Comparison of ENCODE assay signal across 9 cellular contexts in the genomic region with DNA sequence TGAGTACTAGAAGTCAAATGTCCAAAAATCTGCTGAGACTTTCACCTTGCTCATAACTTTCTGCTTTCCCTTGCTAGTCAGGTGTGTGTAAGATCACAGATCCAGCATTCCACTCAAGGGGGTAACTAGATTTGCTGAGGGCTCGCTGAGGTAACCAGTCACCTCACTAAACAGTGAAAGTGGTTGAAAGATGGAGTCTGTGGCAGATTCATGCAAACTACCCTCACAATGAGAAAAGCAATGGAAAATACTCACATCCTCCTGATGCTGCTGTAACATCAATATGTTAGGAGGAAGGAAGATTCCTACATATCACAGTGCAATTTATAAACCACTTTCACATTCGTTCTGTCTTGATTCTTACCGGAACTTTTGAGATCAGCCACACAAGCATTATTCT.
DNase-seq lines count a peak whose midpoint lies in the region; ATAC-seq, FAIRE-seq and TF ChIP-seq lines count a peak whose summit lies in the region.
"Had no signal": no experiment of that assay in that cellular context is flagged by ENCODE, and none has a peak within 500 bp of the region (broad histone marks: within the 10 kb centered on the region; RNA-seq: fewer than 3 reads in every experiment).

No MANE protein-coding gene starts in this region.

- H3K4me1 ChIP-seq in OCI-LY1 (ENCODE audit: insufficient read depth, low read length, severe bottlenecking) (peaks cover 90% of the 10 kb centered on the region), neutrophil (ENCODE audit: control insufficient read depth in 1 of 2, insufficient read depth in 1 of 2, low read depth in 1 of 2, low read length in 1 of 2) (peaks cover 56 to 61% of the 10 kb centered on the region in 2 experiments)

- H3K79me2 ChIP-seq in OCI-LY1 (ENCODE audit: insufficient read depth, low read length), result no peaks in the 10 kb centered on the region

- H3K27ac ChIP-seq in OCI-LY1 (ENCODE audit: low read depth, low read length, poor library complexity, severe bottlenecking), result peak overlapping the region; percentile 96
- peak overlapping the region; percentile 88 for H3K27ac ChIP-seq in neutrophil

- H3K9me3 ChIP-seq in OCI-LY1 (ENCODE audit: low read length), result peaks cover 4% of the 10 kb centered on the region
- no peaks in the 10 kb centered on the region for H3K9me3 ChIP-seq in neutrophil

- H3K9ac ChIP-seq in OCI-LY1 (ENCODE audit: low read length), result peak overlapping the region; percentile 68

- ATAC-seq in GM19025 (IDR thresholded peaks at IDR 0.05; ENCODE audit: low read depth, unreplicated experiment) (peak; percentile 6), HG02642 (IDR thresholded peaks at IDR 0.05; ENCODE audit: poor library complexity, unreplicated experiment) (peak; percentile 31)
- ATAC-seq: HCT116 had no signal

- H2AFZ ChIP-seq in OCI-LY1 (ENCODE audit: low read length), result no peak overlapping the region

- TF ChIP-seq CTCF in OCI-LY1 (IDR thresholded peaks at IDR 0.05; ENCODE audit: low read length), result no peak
- no peak for TF ChIP-seq CTCF in neutrophil (IDR thresholded peaks at IDR 0.05)

- H3K36me3 ChIP-seq in OCI-LY1 (ENCODE audit: insufficient read depth, low read length), result peaks cover 4% of the 10 kb centered on the region
- no peaks in the 10 kb centered on the region for H3K36me3 ChIP-seq in neutrophil

- H3K9me2 ChIP-seq in OCI-LY1 (ENCODE audit: low read depth, low read length), result no peaks in the 10 kb centered on the region

- DNase-seq in HuH-7.5 (ENCODE audit: low spot score), result no peak
- DNase-seq in DMS114 treated with DMSO at 0.1 percent for 48 hours (lab: John Stamatoyannopoulos, UW; ENCODE audit: unreplicated experiment), result no peak
- no peak for DNase-seq in frontal cortex (ENCODE audit: low spot score in 2 of 2)

- FAIRE-seq in frontal cortex (lab: Jason Lieb, UNC), result no peak
- FAIRE-seq: astrocyte had no signal

- H3K27me3 ChIP-seq in OCI-LY1 (ENCODE audit: insufficient read depth, low read length) (no peaks in the 10 kb centered on the region), neutrophil (no peaks in the 10 kb centered on the region)

- peaks cover 17% of the 10 kb centered on the region; the same call in 1 of the 2 replicates for H3F3A ChIP-seq in OCI-LY1 (ENCODE audit: insufficient read depth, low read length)

- peak overlapping the region; percentile 65 for H3K4me2 ChIP-seq in OCI-LY1 (ENCODE audit: low read length)

- peak overlapping the region; percentile 35 for H3K4me3 ChIP-seq in OCI-LY1 (ENCODE audit: low read depth, low read length, poor library complexity, severe bottlenecking)
- peak overlapping the region; percentile 13 to 28 for H3K4me3 ChIP-seq in neutrophil (ENCODE audit: low read depth in 1 of 2, low read length in 1 of 2)

- H4K20me1 ChIP-seq in OCI-LY1 (ENCODE audit: insufficient read depth, low read length), result no peaks in the 10 kb centered on the region
